In the genomic region with DNA sequence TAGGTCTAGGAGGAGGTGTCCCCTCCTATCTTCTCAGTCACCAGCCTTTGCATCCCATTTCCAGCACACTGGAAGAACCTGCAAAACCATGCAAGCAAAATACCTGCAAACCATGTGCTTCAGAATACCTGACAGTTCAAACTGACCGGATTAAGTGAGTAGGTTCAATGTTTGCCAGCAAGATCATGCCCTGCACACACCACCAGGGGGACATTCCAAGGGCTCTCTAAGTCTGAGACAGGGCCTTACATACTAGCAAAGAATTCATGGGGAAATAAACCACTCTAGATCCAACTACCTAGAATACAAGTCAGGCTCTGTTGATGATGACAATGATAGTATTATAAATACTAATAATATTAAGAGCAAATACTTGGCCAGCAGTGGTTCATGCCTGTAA, we compare ENCODE assay signal across 1 cellular context.
TF ChIP-seq lines count a peak whose summit lies in the region.

No MANE protein-coding gene starts in this region.

TF ChIP-seq in H1, 55 proteins besides CTCF, POLR2A, EP300 and RAD21:
- TF ChIP-seq POLR2AphosphoS5 (IDR thresholded peaks at IDR 0.05; ENCODE audit: low read depth, low read length) (no peak), TEAD4 (IDR thresholded peaks at IDR 0.05; ENCODE audit: low read depth, low read length) (peak; percentile 87)
